Comparison of ENCODE assay signal across 14 cellular contexts in genomic region chr4:162061214-162061613, GRCh38.
DNase-seq lines count a peak whose midpoint lies in the region; ATAC-seq, FAIRE-seq and TF ChIP-seq lines count a peak whose summit lies in the region.
"Had no signal": no experiment of that assay in that cellular context is flagged by ENCODE, and none has a peak within 500 bp of the region (broad histone marks: within the 10 kb centered on the region; RNA-seq: fewer than 3 reads in every experiment).

No MANE protein-coding gene starts in this region.

- peak; percentile 77 for FAIRE-seq in D721Med (lab: Jason Lieb, UNC)

- peaks cover 3% of the 10 kb centered on the region for H3K9me3 Mint-ChIP-seq in activated naive CD4-positive, alpha-beta T cell treated with anti-CD3 and anti-CD28 coated beads for 36 hours
- peaks cover 5% of the 10 kb centered on the region for H3K9me3 Mint-ChIP-seq in activated CD4-positive, alpha-beta memory T cell treated with anti-CD3 and anti-CD28 coated beads for 36 hours

- H3K4me1 Mint-ChIP-seq in activated naive CD4-positive, alpha-beta T cell treated with anti-CD3 and anti-CD28 coated beads for 36 hours (ENCODE audit: low read depth), result no peaks in the 10 kb centered on the region
- H3K4me1 Mint-ChIP-seq in activated CD4-positive, alpha-beta memory T cell treated with anti-CD3 and anti-CD28 coated beads for 36 hours (ENCODE audit: low read depth), result no peaks in the 10 kb centered on the region

- no peak overlapping the region for H3K4me3 ChIP-seq in brain microvascular endothelial cell (ENCODE audit: low read depth, low read length)
- H3K4me3 ChIP-seq: GM23248, sigmoid colon had no signal

- H3K27ac ChIP-seq in brain microvascular endothelial cell, result no peak overlapping the region
- H3K27ac ChIP-seq: GM23248, RWPE1, sigmoid colon had no signal

- H3K36me3 ChIP-seq in brain microvascular endothelial cell (replicated peaks), result no peaks in the 10 kb centered on the region
- H3K36me3 ChIP-seq: sigmoid colon had no signal

- in situ Hi-C loops in brain microvascular endothelial cell (cut with HindIII; ENCODE audit: low pct_ligation_motif_present, low sequenced_read_pairs), result no loop called here

- no peak for DNase-seq in D721Med (ENCODE audit: insufficient read length, low spot score)
- DNase-seq in HT1080 (ENCODE audit: low read depth), result peak; percentile 65
- peak; percentile 37 for DNase-seq in brain microvascular endothelial cell
- DNase-seq in iris pigment epithelial cell (ENCODE audit: low read depth), result peak; percentile 71
- no peak for DNase-seq in middle frontal gyrus (ENCODE audit: extremely low spot score, low spot score)
- DNase-seq in activated naive CD4-positive, alpha-beta T cell treated with anti-CD3 and anti-CD28 coated beads for 36 hours, result no peak
- no peak for DNase-seq in activated CD4-positive, alpha-beta memory T cell treated with anti-CD3 and anti-CD28 coated beads for 36 hours
- DNase-seq in left colon, result no peak
- DNase-seq: activated CD8-positive, alpha-beta T cell treated with anti-CD3 and anti-CD28 coated beads for 36 hours; DMS79 treated with DMSO at 0.1 percent for 48 hours; GM23248; sigmoid colon; T1000 had no signal

- H3K36me3 Mint-ChIP-seq in activated naive CD4-positive, alpha-beta T cell treated with anti-CD3 and anti-CD28 coated beads for 36 hours (ENCODE audit: low read depth), result no peaks in the 10 kb centered on the region
- H3K36me3 Mint-ChIP-seq in activated CD4-positive, alpha-beta memory T cell treated with anti-CD3 and anti-CD28 coated beads for 36 hours, result no peaks in the 10 kb centered on the region

- POLR2A ChIA-PET in activated CD4-positive, alpha-beta memory T cell treated with anti-CD3 and anti-CD28 coated beads for 36 hours (lab: Charles Lee), result no interaction called here

- TF ChIP-seq CTCF in D721Med (IDR thresholded peaks at IDR 0.05; ENCODE audit: insufficient read depth, missing control alignments) (no peak), brain microvascular endothelial cell (IDR thresholded peaks at IDR 0.05; ENCODE audit: low read depth, low read length, missing control alignments) (no peak)

- H3K27ac Mint-ChIP-seq in activated naive CD4-positive, alpha-beta T cell treated with anti-CD3 and anti-CD28 coated beads for 36 hours, result no peak overlapping the region
- no peak overlapping the region for H3K27ac Mint-ChIP-seq in activated CD4-positive, alpha-beta memory T cell treated with anti-CD3 and anti-CD28 coated beads for 36 hours
- H3K27ac Mint-ChIP-seq: activated CD8-positive, alpha-beta T cell treated with anti-CD3 and anti-CD28 coated beads for 36 hours had no signal

- CTCF ChIA-PET in activated naive CD4-positive, alpha-beta T cell treated with anti-CD3 and anti-CD28 coated beads for 36 hours (lab: Charles Lee), result no interaction called here
- CTCF ChIA-PET in activated CD4-positive, alpha-beta memory T cell treated with anti-CD3 and anti-CD28 coated beads for 36 hours (lab: Charles Lee), result no interaction called here

- no peaks in the 10 kb centered on the region for H3K27me3 Mint-ChIP-seq in activated naive CD4-positive, alpha-beta T cell treated with anti-CD3 and anti-CD28 coated beads for 36 hours (ENCODE audit: low read depth)
- H3K27me3 Mint-ChIP-seq in activated CD4-positive, alpha-beta memory T cell treated with anti-CD3 and anti-CD28 coated beads for 36 hours, result no peaks in the 10 kb centered on the region
- H3K27me3 Mint-ChIP-seq: activated CD8-positive, alpha-beta T cell treated with anti-CD3 and anti-CD28 coated beads for 36 hours had no signal

- intact Hi-C loops in activated naive CD4-positive, alpha-beta T cell treated with anti-CD3 and anti-CD28 coated beads for 36 hours (cut with micrococcal nuclease), result no loop called here
- intact Hi-C loops in activated CD4-positive, alpha-beta memory T cell treated with anti-CD3 and anti-CD28 coated beads for 36 hours (cut with micrococcal nuclease), result no loop called here
- intact Hi-C loops in left colon (cut with DNase I, micrococcal nuclease), result no loop called here

- no peak overlapping the region for H3K4me3 Mint-ChIP-seq in activated naive CD4-positive, alpha-beta T cell treated with anti-CD3 and anti-CD28 coated beads for 36 hours
- no peak overlapping the region for H3K4me3 Mint-ChIP-seq in activated CD4-positive, alpha-beta memory T cell treated with anti-CD3 and anti-CD28 coated beads for 36 hours
- H3K4me3 Mint-ChIP-seq: activated CD8-positive, alpha-beta T cell treated with anti-CD3 and anti-CD28 coated beads for 36 hours had no signal

- ATAC-seq in left colon, result no peak
- ATAC-seq: activated CD8-positive, alpha-beta T cell treated with anti-CD3 and anti-CD28 coated beads for 36 hours had no signal

- H3K27me3 ChIP-seq in brain microvascular endothelial cell (replicated peaks), result no peaks in the 10 kb centered on the region
- H3K27me3 ChIP-seq: sigmoid colon had no signal

Comparison
In these comparisons a context has a peak if more than half of its experiments do, and no peak if none do; other contexts are left out.
1. DNase-seq: peak in HT1080 (single experiment), brain microvascular endothelial cell (single experiment) and iris pigment epithelial cell (single experiment); none in D721Med (single experiment), middle frontal gyrus (single experiment), activated naive CD4-positive, alpha-beta T cell treated with anti-CD3 and anti-CD28 coated beads for 36 hours (single experiment), activated CD4-positive, alpha-beta memory T cell treated with anti-CD3 and anti-CD28 coated beads for 36 hours (single experiment) and left colon (0 of 2).